Comparison of ENCODE assay signal across 1 cellular context in genomic region chr4:128060620-128061565, GRCh38.
TF ChIP-seq lines count a peak whose summit lies in the region.

Gene LARP1B, plus strand, starts transcription at chr4:128061312. Its CDS starts 13,640 bp downstream, at chr4:128074952.

TF ChIP-seq in HepG2, 621 proteins besides CTCF, POLR2A, EP300 and RAD21 (continued from another document and continues in another):
- TF ChIP-seq RERE (CRISPR knock-in tag; IDR thresholded peaks at IDR 0.05; ENCODE audit: low read depth) (no peak; the same call in 1 of the 2 replicates), MTERF4 (CRISPR knock-in tag; IDR thresholded peaks at IDR 0.05) (peak; percentile 79), MTA1 (CRISPR knock-in tag; IDR thresholded peaks at IDR 0.05; ENCODE audit: borderline replicate concordance) (peak; percentile 59; the same call in 1 of the 2 replicates), GATAD1 (CRISPR knock-in tag; IDR thresholded peaks at IDR 0.05) (peak; percentile 42; the same call in 1 of the 2 replicates), KAT2B (IDR thresholded peaks at IDR 0.05; ENCODE audit: borderline replicate concordance, low read depth, low read length) (no peak), HDAC2 (CRISPR knock-in tag; IDR thresholded peaks at IDR 0.05) (peak; percentile 52; the same call in 1 of the 2 replicates), NCOR1 (IDR thresholded peaks at IDR 0.05; ENCODE audit: borderline replicate concordance, low read length) (no peak), ONECUT2 (CRISPR knock-in tag; IDR thresholded peaks at IDR 0.05) (0 out of 2 replicates have a peak, but pooled peaks have one; percentile 7), NCOA2 (CRISPR knock-in tag; IDR thresholded peaks at IDR 0.05) (no peak; the same call in 1 of the 2 replicates), KDM6A (CRISPR knock-in tag; IDR thresholded peaks at IDR 0.05; ENCODE audit: low read depth) (no peak), ZMYM4 (CRISPR knock-in tag; IDR thresholded peaks at IDR 0.05) (peak; percentile 90), ZNF83 (CRISPR knock-in tag; IDR thresholded peaks at IDR 0.05; ENCODE audit: borderline replicate concordance) (0 out of 2 replicates have a peak, but pooled peaks have one; percentile 40), ZKSCAN8 (CRISPR knock-in tag; IDR thresholded peaks at IDR 0.05; ENCODE audit: borderline replicate concordance) (no peak), RORA (CRISPR knock-in tag; IDR thresholded peaks at IDR 0.05) (no peak), KDM4B (CRISPR knock-in tag; IDR thresholded peaks at IDR 0.05) (no peak), DMAP1 (CRISPR knock-in tag; IDR thresholded peaks at IDR 0.05) (peak; percentile 78), TSC22D2 (CRISPR knock-in tag; IDR thresholded peaks at IDR 0.05; ENCODE audit: borderline replicate concordance) (0 out of 2 replicates have a peak, but pooled peaks have one; percentile 39), PBX2 (CRISPR knock-in tag; IDR thresholded peaks at IDR 0.05) (no peak), TBP (CRISPR knock-in tag; IDR thresholded peaks at IDR 0.05) (no peak), ZNF251 (CRISPR knock-in tag; IDR thresholded peaks at IDR 0.05) (no peak), ZNF781 (CRISPR knock-in tag; IDR thresholded peaks at IDR 0.05; ENCODE audit: borderline replicate concordance, not compliant biosample characterization) (no peak), RBAK (CRISPR knock-in tag; IDR thresholded peaks at IDR 0.05) (no peak), ZNF770 (CRISPR knock-in tag; IDR thresholded peaks at IDR 0.05) (peak; percentile 84), ZNF350 (CRISPR knock-in tag; IDR thresholded peaks at IDR 0.05; ENCODE audit: borderline replicate concordance, low read depth) (no peak), TRIM22 (IDR thresholded peaks at IDR 0.05) (no peak), ZSCAN21 (CRISPR knock-in tag; IDR thresholded peaks at IDR 0.05; ENCODE audit: borderline replicate concordance) (peak; percentile 70; the same call in 1 of the 2 replicates), SP2 (CRISPR knock-in tag; IDR thresholded peaks at IDR 0.05) (no peak), PITX1 (CRISPR knock-in tag; IDR thresholded peaks at IDR 0.05) (no peak), XRCC5 (optimal IDR thresholded peaks at IDR 0.05; ENCODE audit: low read length) (peak; percentile 38), SRSF4 (IDR thresholded peaks at IDR 0.05; ENCODE audit: low read depth, low read length, poor library complexity, severe bottlenecking) (no peak), PHB2 (IDR thresholded peaks at IDR 0.05; ENCODE audit: partially characterized antibody) (no peak), ZFYVE20 (CRISPR knock-in tag; IDR thresholded peaks at IDR 0.05; ENCODE audit: borderline replicate concordance, low read depth) (no peak), CCAR2 (optimal IDR thresholded peaks at IDR 0.05; ENCODE audit: low read depth, low read length) (no peak), ZBTB40 (IDR thresholded peaks at IDR 0.05) (no peak), ZBTB40 (CRISPR knock-in tag; IDR thresholded peaks at IDR 0.05) (peak; percentile 81), ZNF574 (CRISPR knock-in tag; IDR thresholded peaks at IDR 0.05) (peak; percentile 91), ZFP36L2 (CRISPR knock-in tag; IDR thresholded peaks at IDR 0.05) (no peak), SMARCC2 (IDR thresholded peaks at IDR 0.05) (no peak)
